Comparison of ENCODE assay signal across 12 cellular contexts in the genomic region with DNA sequence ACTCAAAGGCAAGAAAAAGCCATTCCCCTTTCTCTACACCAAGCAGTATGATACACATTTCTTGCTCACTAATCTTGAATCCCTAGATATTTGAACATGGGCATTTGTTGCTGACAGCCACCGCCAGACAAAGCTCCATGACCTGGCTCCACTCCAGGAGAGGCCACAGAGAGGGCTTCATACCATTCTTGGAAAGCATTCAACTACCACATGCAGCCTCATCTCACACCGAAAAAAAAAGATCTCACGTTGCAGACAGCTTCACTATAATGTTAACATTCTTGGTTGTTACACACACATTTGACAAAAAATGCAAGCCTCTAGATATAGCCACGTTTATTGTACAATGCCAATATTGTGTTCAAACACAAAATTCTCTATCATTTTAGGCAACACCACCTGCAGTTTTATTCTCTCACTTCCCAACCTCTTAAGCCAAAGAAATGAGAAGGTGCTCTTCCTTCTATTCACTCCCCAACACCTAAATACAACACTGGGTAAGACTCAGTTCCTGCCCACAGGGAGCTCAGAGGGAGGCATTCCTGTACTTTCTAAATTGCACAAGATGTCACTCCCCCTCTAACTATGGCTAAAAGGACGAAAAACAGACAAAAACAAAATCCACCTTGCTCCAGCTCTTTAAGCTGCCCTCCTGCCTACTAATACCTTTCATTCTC.
DNase-seq lines count a peak whose midpoint lies in the region; ATAC-seq and TF ChIP-seq lines count a peak whose summit lies in the region.
"Had no signal": no experiment of that assay in that cellular context is flagged by ENCODE, and none has a peak within 500 bp of the region (broad histone marks: within the 10 kb centered on the region; RNA-seq: fewer than 3 reads in every experiment).

No MANE protein-coding gene starts in this region.

- H3K27me3 Mint-ChIP-seq in glutamatergic neuron (ENCODE audit: unreplicated experiment), result no peaks in the 10 kb centered on the region

- no peak for TF ChIP-seq CTCF in glutamatergic neuron (IDR thresholded peaks at IDR 0.05; ENCODE audit: partially characterized antibody, unreplicated experiment)

- no peak for ATAC-seq in GM21717 (IDR thresholded peaks at IDR 0.05; ENCODE audit: unreplicated experiment)
- ATAC-seq in HG03521 (IDR thresholded peaks at IDR 0.05; ENCODE audit: unreplicated experiment), result no peak
- ATAC-seq: naive thymus-derived CD8-positive, alpha-beta T cell had no signal

- no peak overlapping the region for H3K27ac Mint-ChIP-seq in glutamatergic neuron (ENCODE audit: unreplicated experiment)
- H3K27ac Mint-ChIP-seq: naive thymus-derived CD8-positive, alpha-beta T cell had no signal

- peaks cover 10% of the 10 kb centered on the region for H3K4me1 Mint-ChIP-seq in glutamatergic neuron (ENCODE audit: low read depth, unreplicated experiment)

- DNase-seq in Daoy (ENCODE audit: low read depth) (peak; percentile 88), NCI-H446 (lab: John Stamatoyannopoulos, UW) (peak; percentile 81 to 92), cerebellum (ENCODE audit: low spot score) (peak; percentile 13), medulla oblongata (ENCODE audit: extremely low spot score) (peak; percentile 54), NCI-H1417 treated with DMSO at 0.1 percent for 48 hours (lab: John Stamatoyannopoulos, UW) (no peak), glutamatergic neuron (no peak)
- DNase-seq: activated gamma-delta T cell treated with Interleukin-2 at 50 U/mL for 16 hours; erythroblast; KBM-7; naive thymus-derived CD8-positive, alpha-beta T cell had no signal

- H3K9me3 Mint-ChIP-seq in glutamatergic neuron (ENCODE audit: unreplicated experiment), result no peaks in the 10 kb centered on the region
- H3K9me3 Mint-ChIP-seq: naive thymus-derived CD8-positive, alpha-beta T cell had no signal

- no peak overlapping the region for H3K4me3 Mint-ChIP-seq in glutamatergic neuron (ENCODE audit: unreplicated experiment)
- H3K4me3 Mint-ChIP-seq: naive thymus-derived CD8-positive, alpha-beta T cell had no signal

- no peaks in the 10 kb centered on the region for H3K36me3 Mint-ChIP-seq in glutamatergic neuron (ENCODE audit: unreplicated experiment)
- H3K36me3 Mint-ChIP-seq: naive thymus-derived CD8-positive, alpha-beta T cell had no signal

Comparison
In these comparisons a context has a peak if more than half of its experiments do, and no peak if none do; other contexts are left out.
1. DNase-seq: peak in Daoy (single experiment), NCI-H446 (2 of 2), cerebellum (single experiment) and medulla oblongata (single experiment); none in NCI-H1417 treated with DMSO at 0.1 percent for 48 hours (single experiment) and glutamatergic neuron (single experiment).